Comparison of ENCODE assay signal across 2 cellular contexts in genomic region chr12:120162763-120163162, GRCh38.
TF ChIP-seq lines count a peak whose summit lies in the region.

No MANE protein-coding gene starts in this region.

TF ChIP-seq in liver, 16 proteins besides CTCF, POLR2A, EP300 and RAD21:
- TF ChIP-seq HNF4A (conservative IDR thresholded peaks at IDR 0.05), result peak; percentile 29 to 57
- no peak for TF ChIP-seq TAF1 (conservative IDR thresholded peaks at IDR 0.05)
TF ChIP-seq in liver: peak in this region for 1.

TF ChIP-seq in HepG2, 621 proteins besides CTCF, POLR2A, EP300 and RAD21:
- TF ChIP-seq ZNF234 (CRISPR knock-in tag; conservative IDR thresholded peaks at IDR 0.05), result no peak
- no peak for TF ChIP-seq YEATS4 (CRISPR knock-in tag; IDR thresholded peaks at IDR 0.05; ENCODE audit: borderline replicate concordance)
- TF ChIP-seq ZNF33B (CRISPR knock-in tag; IDR thresholded peaks at IDR 0.05), result no peak
- TF ChIP-seq CREB1 (IDR thresholded peaks at IDR 0.05), result no peak
- no peak for TF ChIP-seq CREB1 (CRISPR knock-in tag; IDR thresholded peaks at IDR 0.05)
- no peak for TF ChIP-seq MTA1 (CRISPR knock-in tag; IDR thresholded peaks at IDR 0.05; ENCODE audit: borderline replicate concordance)
- TF ChIP-seq ZBTB8A (CRISPR knock-in tag; IDR thresholded peaks at IDR 0.05; ENCODE audit: borderline replicate concordance, low read depth), result no peak
- no peak for TF ChIP-seq JARID2 (CRISPR knock-in tag; IDR thresholded peaks at IDR 0.05; ENCODE audit: insufficient replicate concordance)
- TF ChIP-seq ZNF326 (CRISPR knock-in tag; IDR thresholded peaks at IDR 0.05; ENCODE audit: borderline replicate concordance), result no peak
- no peak for TF ChIP-seq STAT6 (CRISPR knock-in tag; IDR thresholded peaks at IDR 0.05; ENCODE audit: borderline replicate concordance)
- TF ChIP-seq ZNF670 (CRISPR knock-in tag; IDR thresholded peaks at IDR 0.05; ENCODE audit: borderline replicate concordance), result no peak
- TF ChIP-seq HDAC1 (CRISPR knock-in tag; IDR thresholded peaks at IDR 0.05), result no peak
- TF ChIP-seq, protein P1, sequence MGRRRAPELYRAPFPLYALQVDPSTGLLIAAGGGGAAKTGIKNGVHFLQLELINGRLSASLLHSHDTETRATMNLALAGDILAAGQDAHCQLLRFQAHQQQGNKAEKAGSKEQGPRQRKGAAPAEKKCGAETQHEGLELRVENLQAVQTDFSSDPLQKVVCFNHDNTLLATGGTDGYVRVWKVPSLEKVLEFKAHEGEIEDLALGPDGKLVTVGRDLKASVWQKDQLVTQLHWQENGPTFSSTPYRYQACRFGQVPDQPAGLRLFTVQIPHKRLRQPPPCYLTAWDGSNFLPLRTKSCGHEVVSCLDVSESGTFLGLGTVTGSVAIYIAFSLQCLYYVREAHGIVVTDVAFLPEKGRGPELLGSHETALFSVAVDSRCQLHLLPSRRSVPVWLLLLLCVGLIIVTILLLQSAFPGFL (CRISPR knock-in tag; IDR thresholded peaks at IDR 0.05), result no peak
- TF ChIP-seq MYC (CRISPR knock-in tag; IDR thresholded peaks at IDR 0.05; ENCODE audit: borderline replicate concordance), result no peak
- TF ChIP-seq ZBTB21 (CRISPR knock-in tag; IDR thresholded peaks at IDR 0.05), result no peak
- no peak for TF ChIP-seq KIAA2018 (CRISPR knock-in tag; IDR thresholded peaks at IDR 0.05; ENCODE audit: borderline replicate concordance)
- TF ChIP-seq MIER3 (CRISPR knock-in tag; IDR thresholded peaks at IDR 0.05; ENCODE audit: borderline replicate concordance), result no peak
- TF ChIP-seq MAFF (IDR thresholded peaks at IDR 0.05; ENCODE audit: low read depth, low read length), result no peak
TF ChIP-seq in HepG2: peak in this region for 0.
